In the genomic region with DNA sequence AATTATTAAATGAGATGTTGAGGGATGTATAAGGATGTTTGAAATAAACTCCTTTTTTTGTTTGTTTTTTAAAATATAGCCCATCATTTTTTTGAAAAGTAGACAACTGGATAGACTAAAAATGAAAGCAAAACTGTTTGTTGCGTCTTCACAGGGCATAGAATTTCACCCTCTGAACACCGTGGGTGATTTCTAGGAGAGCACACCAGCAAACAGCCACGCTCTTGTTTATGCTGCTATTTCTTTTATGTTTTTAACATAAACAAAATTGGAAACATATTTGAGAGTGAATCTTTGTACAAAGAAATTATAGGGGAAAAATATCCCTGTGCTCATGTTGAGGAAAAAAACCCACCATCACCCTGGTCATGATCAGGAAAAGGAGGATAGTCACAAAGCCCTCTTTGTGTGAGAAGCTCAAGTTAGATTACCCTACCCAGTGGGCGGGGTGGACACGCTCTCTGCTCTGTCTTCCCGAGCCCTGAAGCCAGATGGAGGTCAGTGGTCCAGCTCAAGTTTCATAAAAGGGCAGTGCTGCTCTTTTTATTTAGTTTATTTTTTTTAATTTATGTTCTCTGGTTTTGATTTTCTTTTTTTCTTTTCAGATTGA, we compare ENCODE assay signal across 8 cellular contexts.
DNase-seq lines count a peak whose midpoint lies in the region; ATAC-seq and TF ChIP-seq lines count a peak whose summit lies in the region.

No MANE protein-coding gene starts in this region.

- H3K9me3 ChIP-seq in CD4-positive, CD25-positive, alpha-beta regulatory T cell (ENCODE audit: control insufficient read depth in 2 of 2, low read length in 2 of 2), result no peaks in the 10 kb centered on the region

- H3K27ac Mint-ChIP-seq in CD4-positive, CD25-positive, alpha-beta regulatory T cell, result no peak overlapping the region

- H3K9me3 Mint-ChIP-seq in CD4-positive, CD25-positive, alpha-beta regulatory T cell, result peaks cover 0 to 2% (median 0%) of the 10 kb centered on the region in 7 donors

- peak overlapping the region in 2 of 4 donors; percentile 36 for H3K4me3 Mint-ChIP-seq in CD4-positive, CD25-positive, alpha-beta regulatory T cell

- no peak for TF ChIP-seq CTCF in fibroblast of villous mesenchyme (IDR thresholded peaks at IDR 0.05; ENCODE audit: insufficient read depth, low read depth, low read length)

- DNase-seq in CD4-positive, CD25-positive, alpha-beta regulatory T cell, result peak in 1 of 3 donors; percentile 37
- DNase-seq in NCI-H748 (lab: John Stamatoyannopoulos, UW; ENCODE audit: unreplicated experiment) (peak; percentile 87), fibroblast of villous mesenchyme (ENCODE audit: low read depth) (peak; percentile 11), MV-4-11 (lab: John Stamatoyannopoulos, UW) (no peak), CD1c-positive myeloid dendritic cell (ENCODE audit: extremely low spot score) (no peak), cerebellar nuclear complex (lab: John Stamatoyannopoulos, UW) (no peak)

- no peaks in the 10 kb centered on the region for H3K36me3 Mint-ChIP-seq in CD4-positive, CD25-positive, alpha-beta regulatory T cell

- H3K27me3 ChIP-seq in CD4-positive, CD25-positive, alpha-beta regulatory T cell (ENCODE audit: control insufficient read depth, insufficient read depth, low read length), result no peaks in the 10 kb centered on the region

- peaks cover 0 to 5% (median 0%) of the 10 kb centered on the region in 4 donors for H3K4me1 Mint-ChIP-seq in CD4-positive, CD25-positive, alpha-beta regulatory T cell

- H3K27ac ChIP-seq in CD4-positive, CD25-positive, alpha-beta regulatory T cell (ENCODE audit: insufficient read depth, low read length, poor library complexity, severe bottlenecking), result no peak overlapping the region

- peak overlapping the region; percentile 51 for H3K4me3 ChIP-seq in CD4-positive, CD25-positive, alpha-beta regulatory T cell (ENCODE audit: low read depth, low read length)
- H3K4me3 ChIP-seq in fibroblast of villous mesenchyme (ENCODE audit: low read depth, low read length), result peak overlapping the region; percentile 5

- no peaks in the 10 kb centered on the region for H3K4me1 ChIP-seq in CD4-positive, CD25-positive, alpha-beta regulatory T cell (ENCODE audit: control insufficient read depth, insufficient read depth, low read length, poor library complexity, severe bottlenecking)

- H3K27me3 Mint-ChIP-seq in CD4-positive, CD25-positive, alpha-beta regulatory T cell, result no peaks in the 10 kb centered on the region

- H3K36me3 ChIP-seq in CD4-positive, CD25-positive, alpha-beta regulatory T cell (ENCODE audit: control insufficient read depth, insufficient read depth, low read length), result no peaks in the 10 kb centered on the region

- ATAC-seq in CD4-positive, CD25-positive, alpha-beta regulatory T cell (ENCODE audit: low read depth in 2 of 2), result no peak
- ATAC-seq in GM18870 (IDR thresholded peaks at IDR 0.05; ENCODE audit: unreplicated experiment), result peak; percentile 87
- ATAC-seq in HG02943 (IDR thresholded peaks at IDR 0.05; ENCODE audit: low read depth, unreplicated experiment), result peak; percentile 85

Comparison
In these comparisons a context has a peak if more than half of its experiments do, and no peak if none do; other contexts are left out.
1. ATAC-seq: peak in GM18870 (single experiment) and HG02943 (single experiment); none in CD4-positive, CD25-positive, alpha-beta regulatory T cell (0 of 2).
2. DNase-seq: peak in NCI-H748 (single experiment) and fibroblast of villous mesenchyme (single experiment); none in MV-4-11 (single experiment), CD1c-positive myeloid dendritic cell (single experiment) and cerebellar nuclear complex (0 of 2).